ENCODE assay signal across 22 cellular contexts in the genomic region with DNA sequence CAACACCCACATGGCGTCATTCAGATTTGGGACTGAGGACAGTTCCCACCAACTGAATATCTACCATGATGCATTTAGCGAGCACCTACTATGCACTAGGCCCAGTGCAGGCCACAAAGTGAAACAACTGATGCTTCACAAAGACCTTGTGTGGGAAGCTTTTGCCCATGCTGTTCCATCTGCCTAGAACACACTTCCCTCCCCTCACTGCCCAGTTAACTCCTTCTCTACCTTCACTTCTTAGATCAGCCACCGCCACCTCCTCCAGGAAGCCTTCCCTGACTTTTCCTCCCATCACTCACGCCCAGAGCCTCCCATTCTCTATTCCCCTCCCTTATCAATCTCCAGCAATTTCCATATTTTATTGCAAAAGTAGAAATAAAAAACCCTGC. TPM values are rescaled to one million over a fixed set of nuclear protein-coding genes. Genes with fewer than 3 reads are reported as not detected.
DNase-seq lines count a peak whose midpoint lies in the region; ATAC-seq, FAIRE-seq and TF ChIP-seq lines count a peak whose summit lies in the region.
"Had no signal": no experiment of that assay in that cellular context is flagged by ENCODE, and none has a peak within 500 bp of the region (broad histone marks: within the 10 kb centered on the region; RNA-seq: fewer than 3 reads in every experiment).

No MANE protein-coding gene starts in this region.

- no peak for TF ChIP-seq RAD21 in HepG2 (CRISPR knock-in tag; IDR thresholded peaks at IDR 0.05)

- H3K27me3 ChIP-seq in HepG2 (ENCODE audit: control insufficient read depth in 1 of 2, insufficient read depth in 2 of 2, low read length in 2 of 2): no peaks in the 10 kb centered on the region
- no peaks in the 10 kb centered on the region for H3K27me3 ChIP-seq in right lobe of liver
- no peaks in the 10 kb centered on the region for H3K27me3 ChIP-seq in small intestine (ENCODE audit: control insufficient read depth in 2 of 2, insufficient read depth in 2 of 2, low read length in 2 of 2)
- H3K27me3 ChIP-seq: BE2C had no signal

- H2AFZ ChIP-seq in HepG2 (ENCODE audit: low read length): no peak overlapping the region

- no peak for ATAC-seq in HepG2
- ATAC-seq in right lobe of liver: no peak
- ATAC-seq in WTC11: no peak
- ATAC-seq in HG02938 (IDR thresholded peaks at IDR 0.05; ENCODE audit: unreplicated experiment): no peak
- no peak for ATAC-seq in HG02763 (IDR thresholded peaks at IDR 0.05; ENCODE audit: unreplicated experiment)

- H3K27ac Mint-ChIP-seq in WTC11 (peak overlapping the region; percentile 10; the same call in 1 of the 2 replicates), glutamatergic neuron (ENCODE audit: unreplicated experiment) (peak overlapping the region; percentile 45), chondrocyte (ENCODE audit: unreplicated experiment) (no peak overlapping the region)
- H3K27ac Mint-ChIP-seq: CD4-positive, CD25-positive, alpha-beta regulatory T cell; CD8-positive, alpha-beta memory T cell had no signal

- TF ChIP-seq EP300 in HepG2 (IDR thresholded peaks at IDR 0.05; ENCODE audit: low read depth in 2 of 2, low read length in 2 of 2): no peak
- TF ChIP-seq EP300 in HepG2 (CRISPR knock-in tag; IDR thresholded peaks at IDR 0.05; ENCODE audit: borderline replicate concordance): no peak

- no peaks in the 10 kb centered on the region; a peak in 1 of 5 replicates for H3K36me3 ChIP-seq in HepG2 (replicated peaks in 1 of 2; ENCODE audit: control insufficient read depth in 1 of 2, insufficient read depth in 2 of 2, low read length in 2 of 2)
- H3K36me3 ChIP-seq in right lobe of liver: no peaks in the 10 kb centered on the region
- no peaks in the 10 kb centered on the region for H3K36me3 ChIP-seq in small intestine (ENCODE audit: control insufficient read depth in 2 of 2, insufficient read depth in 2 of 2, low read length in 2 of 2)
- H3K36me3 ChIP-seq: BE2C had no signal

- in situ Hi-C loops in HepG2 (cut with HindIII; ENCODE audit: extremely low pct_ligation_motif_present, low pct_unique_long_range_greater_than_20kb): no loop called here

- peaks cover 8% of the 10 kb centered on the region for H4K20me1 ChIP-seq in HepG2 (ENCODE audit: insufficient read depth, low read length)

- H3K36me3 Mint-ChIP-seq in WTC11: peaks cover 2% of the 10 kb centered on the region
- no peaks in the 10 kb centered on the region for H3K36me3 Mint-ChIP-seq in glutamatergic neuron (ENCODE audit: unreplicated experiment)
- H3K36me3 Mint-ChIP-seq in chondrocyte (ENCODE audit: low read depth): no peaks in the 10 kb centered on the region
- H3K36me3 Mint-ChIP-seq: CD4-positive, CD25-positive, alpha-beta regulatory T cell; CD8-positive, alpha-beta memory T cell had no signal

- H3K4me3 Mint-ChIP-seq in WTC11 (no peak overlapping the region), glutamatergic neuron (ENCODE audit: unreplicated experiment) (no peak overlapping the region), chondrocyte (ENCODE audit: unreplicated experiment) (no peak overlapping the region)
- H3K4me3 Mint-ChIP-seq: CD4-positive, CD25-positive, alpha-beta regulatory T cell; CD8-positive, alpha-beta memory T cell; H9 had no signal

- WGBS in HepG2 (ENCODE audit: low lambda C conversion rate): 69% methylated on average over 4 of the region's 4 CpGs
- WGBS in right lobe of liver (ENCODE audit: insufficient coverage, low coverage, low lambda C conversion rate, missing lambda C conversion rate): 88% methylated on average over 2 of the region's 4 CpGs
- 53 to 88% (median 77%) methylated on average over 4 of the region's 4 CpGs for WGBS in small intestine, 3 donors

- intact Hi-C loops in HepG2 (cut with micrococcal nuclease; ENCODE audit: unreplicated experiment): no loop called here
- intact Hi-C loops in right lobe of liver (cut with DNase I): no loop called here

- FAIRE-seq in HepG2 (lab: Jason Lieb, UNC) (no peak), small intestine (lab: Jason Lieb, UNC) (no peak)
- FAIRE-seq: GM12878, HTR-8/SVneo had no signal

- POLR2A ChIA-PET in HepG2 (lab: Yijun Ruan, JAX) (no interaction called here), WTC11 (lab: Charles Lee) (interaction anchor here (0.7 kb wide), 1 partner anchor 1052 kb away, joined by 10 read pairs; no protein-coding TSS in a partner anchor)

- H3K27ac ChIP-seq in HepG2 (ENCODE audit: extremely low read length, insufficient read depth, low read length): no peak overlapping the region
- H3K27ac ChIP-seq in right lobe of liver: no peak overlapping the region
- no peak overlapping the region for H3K27ac ChIP-seq in small intestine (ENCODE audit: low read depth in 1 of 2, low read length in 1 of 2)
- H3K27ac ChIP-seq: 22Rv1, KMS-11 had no signal

- H3K4me3 ChIP-seq in HepG2 (replicated peaks in 1 of 3; ENCODE audit: insufficient read depth in 1 of 3, low read depth in 2 of 3, low read length in 3 of 3): no peak overlapping the region
- H3K4me3 ChIP-seq in right lobe of liver: no peak overlapping the region
- no peak overlapping the region for H3K4me3 ChIP-seq in small intestine (ENCODE audit: low read depth in 1 of 2, low read length in 2 of 2)
- H3K4me3 ChIP-seq: GM12878 had no signal

- no TSS peak for BruUV-seq in HepG2 (replicated peaks; lab: Mats Ljungman, UMichigan)

- no peak overlapping the region for H3K9ac ChIP-seq in HepG2 (ENCODE audit: insufficient read depth, low read depth, low read length)
- H3K9ac ChIP-seq: KMS-11 had no signal

- CTCF ChIA-PET in HepG2 (lab: Yijun Ruan, JAX; ENCODE audit: low intra/inter-chr PET ratio, low total read pairs): no interaction called here
- CTCF ChIA-PET in WTC11 (lab: Charles Lee): no interaction called here

- H3K9me3 Mint-ChIP-seq in WTC11 (peaks cover 3% of the 10 kb centered on the region), glutamatergic neuron (ENCODE audit: unreplicated experiment) (peaks cover 8% of the 10 kb centered on the region), chondrocyte (ENCODE audit: low read depth) (no peaks in the 10 kb centered on the region)
- H3K9me3 Mint-ChIP-seq: H9 had no signal

- TF ChIP-seq CTCF in HepG2 (CRISPR knock-in tag; IDR thresholded peaks at IDR 0.05) (no peak), right lobe of liver (IDR thresholded peaks at IDR 0.05) (no peak), WTC11 (IDR thresholded peaks at IDR 0.05) (no peak), glutamatergic neuron (IDR thresholded peaks at IDR 0.05; ENCODE audit: partially characterized antibody, unreplicated experiment) (no peak), chondrocyte (IDR thresholded peaks at IDR 0.05) (no peak)

- peaks cover 35% of the 10 kb centered on the region for H3K4me1 ChIP-seq in HepG2 (ENCODE audit: insufficient read depth, low read length)
- H3K4me1 ChIP-seq in right lobe of liver: no peaks in the 10 kb centered on the region
- no peaks in the 10 kb centered on the region for H3K4me1 ChIP-seq in small intestine (ENCODE audit: control insufficient read depth in 2 of 2, insufficient read depth in 1 of 2, low read depth in 1 of 2, low read length in 1 of 2)
- H3K4me1 ChIP-seq: BE2C had no signal

- H3K9me3 ChIP-seq in HepG2 (ENCODE audit: low read length): no peaks in the 10 kb centered on the region
- no peaks in the 10 kb centered on the region for H3K9me3 ChIP-seq in right lobe of liver
- H3K9me3 ChIP-seq in small intestine (ENCODE audit: control insufficient read depth, low read depth): no peaks in the 10 kb centered on the region
- H3K9me3 ChIP-seq: BE2C had no signal

- no peak overlapping the region for H3K4me2 ChIP-seq in HepG2 (ENCODE audit: low read depth, low read length)
- H3K4me2 ChIP-seq: KMS-11 had no signal

- no peaks in the 10 kb centered on the region for H3K79me2 ChIP-seq in HepG2 (ENCODE audit: insufficient read depth, low read length)

- H3K27me3 Mint-ChIP-seq in WTC11 (ENCODE audit: low read depth): no peaks in the 10 kb centered on the region
- H3K27me3 Mint-ChIP-seq in glutamatergic neuron (ENCODE audit: unreplicated experiment): peaks cover 14% of the 10 kb centered on the region
- no peaks in the 10 kb centered on the region for H3K27me3 Mint-ChIP-seq in chondrocyte (ENCODE audit: low read depth)
- H3K27me3 Mint-ChIP-seq: CD4-positive, CD25-positive, alpha-beta regulatory T cell had no signal

- TF ChIP-seq POLR2A in HepG2 (IDR thresholded peaks at IDR 0.05; ENCODE audit: insufficient read depth in 1 of 2, low read depth in 2 of 2, low read length in 2 of 2): no peak
- no peak for TF ChIP-seq POLR2A in right lobe of liver (IDR thresholded peaks at IDR 0.05)

- DNase-seq in HepG2 (ENCODE audit: low spot score) (no peak), right lobe of liver (no peak), WTC11 (ENCODE audit: low spot score) (no peak), glutamatergic neuron (no peak), small intestine (no peak), chondrocyte (ENCODE audit: low spot score) (no peak)
- DNase-seq: BE2C; C1 segment of cervical spinal cord; CD4-positive, CD25-positive, alpha-beta regulatory T cell; CD8-positive, alpha-beta memory T cell; COR-L47; DMS 273 treated with DMSO at 0.1 percent for 48 hours; DMS53; DND-41; GOT3; H9 had no signal

- H3K4me1 Mint-ChIP-seq in WTC11 (no peaks in the 10 kb centered on the region), glutamatergic neuron (ENCODE audit: low read depth, unreplicated experiment) (peaks cover 4% of the 10 kb centered on the region), chondrocyte (ENCODE audit: low read depth) (no peaks in the 10 kb centered on the region)
- H3K4me1 Mint-ChIP-seq: CD4-positive, CD25-positive, alpha-beta regulatory T cell; CD8-positive, alpha-beta memory T cell had no signal

RNA-seq across cellular contexts. Expression of gene PTPRS, which starts 25.7 kb away (rescaled TPM):
- total RNA-seq in HepG2 (2016; rRNA removed; fragmentation: Illumina TruSeq; extraction: Trizol) (21.3 and 32.7 TPM in 2 replicates), right lobe of liver (10 to 100 TPM in 5 of 6 experiments, 1 to 10 TPM in 1; 6.1 to 39.9 (median 22.1) TPM), WTC11 (2021) (201 to 253 TPM (median 244 TPM) in 3 replicates), glutamatergic neuron (ENCODE audit: unreplicated experiment) (1,064 TPM), chondrocyte (129 to 133 TPM (median 130 TPM) in 3 replicates)
- total RNA-seq in HepG2 (2016; cell fraction: cytosol; rRNA removed; fragmentation: Illumina TruSeq; extraction: Trizol; ENCODE audit: low read depth): 8.8 and 10.2 TPM in 2 replicates
- total RNA-seq in HepG2 (2016; cell fraction: insoluble cytoplasmic fraction; rRNA removed; fragmentation: Illumina TruSeq; extraction: Trizol): 17.7 and 32.1 TPM in 2 replicates
- 21.8 and 23.0 TPM in 2 replicates for total RNA-seq in HepG2 (2016; cell fraction: membrane; rRNA removed; fragmentation: Illumina TruSeq; extraction: Trizol)
- total RNA-seq in HepG2 (2016; cell fraction: nucleus; rRNA removed; fragmentation: Illumina TruSeq; extraction: Trizol): 57.4 and 62.6 TPM in 2 replicates
- polyA plus RNA-seq in HepG2 (2011; rRNA removed) (43.9 and 63.5 TPM in 2 replicates), small intestine (10 to 100 TPM in 1 of 3 donors, 1 to 10 TPM in 1, under 1 TPM in 1; under 0.01 to 11.8 (median 1.4) TPM)
- 36.8 and 40.6 TPM in 2 replicates for polyA plus RNA-seq in HepG2 (2011; cell fraction: cytosol; rRNA removed)
- 194 and 221 TPM in 2 replicates for polyA plus RNA-seq in HepG2 (2011; cell fraction: nucleus; rRNA removed)
- polyA plus RNA-seq in HepG2 (2012): 24.6 and 49.4 TPM in 2 replicates
- 4.6 and 4.7 TPM in 2 replicates for polyA plus RNA-seq in HepG2 (2016; cell fraction: cytosol; fragmentation: Illumina TruSeq; extraction: Trizol; ENCODE audit: low read depth)
- polyA plus RNA-seq in HepG2 (2016; cell fraction: insoluble cytoplasmic fraction; fragmentation: Illumina TruSeq; extraction: Trizol; ENCODE audit: low read depth): 8.4 and 10.5 TPM in 2 replicates
- polyA plus RNA-seq in HepG2 (2016; cell fraction: membrane; fragmentation: Illumina TruSeq; extraction: Trizol; ENCODE audit: low read depth): 5.1 and 5.2 TPM in 2 replicates
- 68.7 and 77.5 TPM in 2 replicates for polyA plus RNA-seq in HepG2 (2016; cell fraction: nucleus; fragmentation: Illumina TruSeq; extraction: Trizol; ENCODE audit: insufficient read depth, low read depth)
- polyA minus RNA-seq in HepG2 (2011; rRNA and poly(A)+ RNA removed; ENCODE audit: low replicate concordance): 65.7 and 175 TPM in 2 replicates
- 79.6 and 103 TPM in 2 replicates for polyA minus RNA-seq in HepG2 (2011; cell fraction: cytosol; rRNA and poly(A)+ RNA removed)
- polyA minus RNA-seq in HepG2 (2011; cell fraction: nucleus; rRNA and poly(A)+ RNA removed): 55.6 and 71.9 TPM in 2 replicates
